8 cellular contexts compared by ENCODE assay signal in the genomic region with DNA sequence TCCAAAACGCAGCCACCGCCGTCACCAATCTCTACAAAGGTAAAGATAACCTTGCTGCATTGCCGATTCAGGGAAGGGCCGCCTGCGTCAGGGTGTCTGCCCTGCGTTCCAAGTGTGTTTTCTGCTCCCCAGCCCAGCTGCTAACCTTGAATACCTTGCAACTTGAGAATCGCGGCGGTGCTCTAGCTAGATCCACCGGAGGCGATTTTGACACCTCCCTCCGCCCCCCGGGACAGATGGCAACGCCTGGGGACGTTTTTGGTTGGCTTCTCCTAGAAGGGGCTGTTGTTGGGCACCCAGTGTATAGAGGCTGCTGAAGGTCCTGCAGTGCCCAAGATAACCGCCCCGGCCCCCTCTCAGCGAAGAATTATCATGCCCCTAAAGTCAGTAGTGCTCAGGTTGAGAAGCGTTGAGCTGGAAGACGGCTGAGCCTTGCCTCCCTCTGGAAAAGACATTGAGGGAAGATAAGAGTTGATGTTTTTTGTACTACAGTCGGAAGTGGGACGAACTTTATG. TPM values are rescaled to one million over a fixed set of nuclear protein-coding genes. Genes with fewer than 3 reads are reported as not detected.
DNase-seq lines count a peak whose midpoint lies in the region; ATAC-seq and TF ChIP-seq lines count a peak whose summit lies in the region.

No MANE protein-coding gene starts in this region.

- intact Hi-C loops in CD14-positive monocyte (cut with micrococcal nuclease), result loop anchor here (5.0 to 10.0 kb wide), 4 partner anchors 34 to 131 kb away; a partner anchor contains a TSS

- H3K4me3 Mint-ChIP-seq in CD14-positive monocyte, result peak overlapping the region; percentile 99

- no peak for DNase-seq in CD14-positive monocyte (ENCODE audit: low spot score)
- DNase-seq in NAMALWA (ENCODE audit: low spot score), result peak; percentile 67
- peak; percentile 4 for DNase-seq in activated T-helper 1 cell treated with Interleukin-2 at 50 U/mL for 16 hours (ENCODE audit: low read depth)
- DNase-seq in germinal center (ENCODE audit: low spot score), result peak; percentile 28
- no peak for DNase-seq in retinal pigment epithelial cell (ENCODE audit: low read depth)

- H3K4me1 Mint-ChIP-seq in CD14-positive monocyte, result peaks cover 37% of the 10 kb centered on the region

- H3K36me3 Mint-ChIP-seq in CD14-positive monocyte, result peaks cover 42 to 46% of the 10 kb centered on the region in 2 donors

- TF ChIP-seq CTCF in CD14-positive monocyte (IDR thresholded peaks at IDR 0.05) (no peak), retinal pigment epithelial cell (conservative IDR thresholded peaks at IDR 0.05; ENCODE audit: low read depth, low read length) (no peak)

- peaks cover 0 to 3% (median 0%) of the 10 kb centered on the region in 7 donors for H3K9me3 Mint-ChIP-seq in CD14-positive monocyte

- H3K27ac Mint-ChIP-seq in CD14-positive monocyte, result peak overlapping the region; percentile 91 to 99 (median 92)

- H3K27me3 Mint-ChIP-seq in CD14-positive monocyte (ENCODE audit: low read depth in 3 of 3), result no peaks in the 10 kb centered on the region

- ATAC-seq in HG03025 (IDR thresholded peaks at IDR 0.05; ENCODE audit: low FRiP score, unreplicated experiment) (no peak), GM18498 (IDR thresholded peaks at IDR 0.05; ENCODE audit: unreplicated experiment) (no peak), HG03460 (IDR thresholded peaks at IDR 0.05; ENCODE audit: unreplicated experiment) (no peak)

- H3K4me3 ChIP-seq in retinal pigment epithelial cell (ENCODE audit: low read length), result peak overlapping the region; percentile 93

RNA-seq across cellular contexts. Expression of a gene that starts 1.6 kb away (rescaled TPM):
- polyA plus RNA-seq in CD14-positive monocyte, result 10 to 100 TPM in 1 of 2 donors, 1 to 10 TPM in 1; 7.2 to 11.1 TPM

Comparison
In these comparisons a context has a peak if more than half of its experiments do, and no peak if none do; other contexts are left out.
1. DNase-seq: peak in NAMALWA (single experiment), activated T-helper 1 cell treated with Interleukin-2 at 50 U/mL for 16 hours (single experiment) and germinal center (single experiment); none in CD14-positive monocyte (single experiment) and retinal pigment epithelial cell (single experiment).